ENCODE assay signal across 22 cellular contexts in the genomic region with DNA sequence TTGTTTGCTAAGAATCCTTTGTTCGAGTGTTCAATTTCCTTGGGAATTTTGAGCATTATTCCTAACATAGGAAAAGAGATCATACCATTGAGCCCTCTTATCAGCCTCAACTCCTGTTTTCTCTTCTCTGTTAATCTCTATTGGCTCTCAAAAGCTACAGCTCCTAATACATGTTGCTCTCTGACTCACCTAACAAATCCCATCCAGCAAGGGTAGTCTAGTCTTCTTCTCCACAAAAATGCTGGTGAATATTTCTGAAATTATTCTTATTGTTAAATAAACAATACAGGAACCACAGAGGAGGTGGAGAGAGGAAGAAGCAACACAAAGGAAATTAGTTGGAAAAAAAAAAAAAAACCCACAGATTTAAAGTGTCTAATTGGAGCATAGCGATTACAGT.
DNase-seq lines count a peak whose midpoint lies in the region; ATAC-seq and TF ChIP-seq lines count a peak whose summit lies in the region.
"Had no signal": no experiment of that assay in that cellular context is flagged by ENCODE, and none has a peak within 500 bp of the region (broad histone marks: within the 10 kb centered on the region; RNA-seq: fewer than 3 reads in every experiment).

No MANE protein-coding gene starts in this region.

- H3K4me1 ChIP-seq in SK-N-SH (ENCODE audit: control insufficient read depth in 1 of 2, insufficient read depth in 2 of 2, low read depth in 1 of 2, low read length in 1 of 2) (peaks cover 0 to 12% of the 10 kb centered on the region in 2 experiments; a peak in 1 of 4 replicates), adipocyte (ENCODE audit: control insufficient read depth, insufficient read depth, low read length) (no peaks in the 10 kb centered on the region)

- H3K4me2 ChIP-seq in SK-N-SH: 0 out of 2 replicates have a peak overlapping the region, but pooled peaks have one; percentile 42
- H3K4me2 ChIP-seq: KMS-11 had no signal

- H3K4me3 ChIP-seq in SK-N-SH (ENCODE audit: low read depth in 2 of 2, low read length in 1 of 2) (no peak overlapping the region), adipocyte (ENCODE audit: low read length) (no peak overlapping the region), foreskin fibroblast (ENCODE audit: low read depth in 1 of 2, low read length in 2 of 2) (no peak overlapping the region)

- no peak overlapping the region for H2AFZ ChIP-seq in SK-N-SH (ENCODE audit: low read depth)

- POLR2A ChIA-PET in SK-N-SH (lab: Yijun Ruan, JAX): no interaction called here

- CTCF ChIA-PET in SK-N-SH (lab: Yijun Ruan, JAX): no interaction called here

- H3K27ac ChIP-seq in SK-N-SH (ENCODE audit: low read depth in 2 of 2, low read length in 1 of 2): peak overlapping the region in 1 of 2 experiments; percentile 15; a peak in 2 of 4 replicates
- H3K27ac ChIP-seq: 22Rv1, KMS-11, neutrophil had no signal

- H3K9me3 ChIP-seq in SK-N-SH: no peaks in the 10 kb centered on the region
- H3K9me3 ChIP-seq in adipocyte (ENCODE audit: control insufficient read depth, low read length): no peaks in the 10 kb centered on the region
- H3K9me3 ChIP-seq: neutrophil had no signal

- no peaks in the 10 kb centered on the region for H4K20me1 ChIP-seq in SK-N-SH (ENCODE audit: insufficient read depth)

- TF ChIP-seq EP300 in SK-N-SH (IDR thresholded peaks at IDR 0.05; ENCODE audit: borderline replicate concordance in 1 of 2, low read depth in 1 of 2, low read length in 1 of 2): no peak

- no peak for TF ChIP-seq RAD21 in SK-N-SH (IDR thresholded peaks at IDR 0.05; ENCODE audit: low read length)

- H3K27me3 ChIP-seq in SK-N-SH (ENCODE audit: insufficient read depth) (no peaks in the 10 kb centered on the region), adipocyte (replicated peaks; ENCODE audit: control insufficient read depth, insufficient read depth, low read length) (no peaks in the 10 kb centered on the region)
- H3K27me3 ChIP-seq: neutrophil had no signal

- H3K9ac ChIP-seq in SK-N-SH (no peak overlapping the region), adipocyte (ENCODE audit: low read length) (no peak overlapping the region)
- H3K9ac ChIP-seq: KMS-11 had no signal

- H3K36me3 ChIP-seq in SK-N-SH (replicated peaks in 1 of 2; ENCODE audit: control insufficient read depth in 1 of 2, insufficient read depth in 2 of 2, low read length in 1 of 2) (no peaks in the 10 kb centered on the region), adipocyte (ENCODE audit: control insufficient read depth, insufficient read depth, low read length, severe bottlenecking) (no peaks in the 10 kb centered on the region)
- H3K36me3 ChIP-seq: neutrophil had no signal

- ATAC-seq in SK-N-SH treated with all-trans-retinoic acid at 6 μM for 48 hours (no peak), GM21825 (IDR thresholded peaks at IDR 0.05; ENCODE audit: unreplicated experiment) (no peak), GM18505 (IDR thresholded peaks at IDR 0.05; ENCODE audit: unreplicated experiment) (no peak)
- ATAC-seq: activated naive CD4-positive, alpha-beta T cell treated with anti-CD3 and anti-CD28 coated beads, Interleukin-2, amount 50 U/mL, for 72 hours; sciatic nerve had no signal

- H3F3A ChIP-seq in SK-N-SH (replicated peaks; ENCODE audit: insufficient read depth): peaks cover 7% of the 10 kb centered on the region

- 93% methylated on average over 2 of the region's 2 CpGs for WGBS in SK-N-SH (ENCODE audit: low lambda C conversion rate)

- H3K79me2 ChIP-seq in SK-N-SH (ENCODE audit: insufficient read depth): no peaks in the 10 kb centered on the region

- H3K9me2 ChIP-seq in SK-N-SH: no peaks in the 10 kb centered on the region; the same call in 1 of the 2 replicates

- TF ChIP-seq CTCF in SK-N-SH (IDR thresholded peaks at IDR 0.05): no peak
- TF ChIP-seq CTCF in foreskin fibroblast (IDR thresholded peaks at IDR 0.05; ENCODE audit: low read depth, low read length): no peak

- no peak for TF ChIP-seq POLR2A in GM18505 (IDR thresholded peaks at IDR 0.05; ENCODE audit: borderline replicate concordance, extremely low read depth, insufficient read depth, insufficient read length)

- DNase-seq in SK-N-SH (no peak), adipocyte (ENCODE audit: low read depth) (peak; percentile 56), foreskin fibroblast (peak; percentile 19 to 53), NK-92 (lab: John Stamatoyannopoulos, UW; ENCODE audit: unreplicated experiment) (no peak), NCI-H187 (lab: John Stamatoyannopoulos, UW) (no peak)
- DNase-seq: activated CD4-positive, alpha-beta T cell treated with anti-CD3 and anti-CD28 coated beads for 4 hours; CD8-positive, alpha-beta memory T cell; glutamatergic neuron; midbrain; NCI-H1436 treated with DMSO at 0.1 percent for 48 hours; SHP77; stimulated activated CD4-positive, alpha-beta T cell treated with anti-CD3 and anti-CD28 coated beads, Interleukin-4, amount 100 ng/mL, for 1 hour; stimulated activated CD8-positive, alpha-beta memory T cell treated with anti-CD3 and anti-CD28 coated beads, Interleukin-4, amount 100 ng/mL, for 48 hours; T-helper 9 cell had no signal

TF ChIP-seq in SK-N-SH, 30 proteins besides CTCF, POLR2A, EP300 and RAD21:
- peak; percentile 11; the same call in 1 of the 2 replicates for TF ChIP-seq JUND (IDR thresholded peaks at IDR 0.05)
- no peak for TF ChIP-seq NFIC (IDR thresholded peaks at IDR 0.05; ENCODE audit: borderline replicate concordance)

TF ChIP-seq in SK-N-SH treated with all-trans-retinoic acid at 6 μM for 48 hours, 23 proteins besides CTCF, POLR2A, EP300 and RAD21:
- TF ChIP-seq ARNTL (CRISPR knock-in tag; IDR thresholded peaks at IDR 0.05; ENCODE audit: borderline replicate concordance, low read depth): no peak
- TF ChIP-seq SNAI2 (CRISPR knock-in tag; IDR thresholded peaks at IDR 0.05): no peak
- no peak for TF ChIP-seq TCF4 (CRISPR knock-in tag; IDR thresholded peaks at IDR 0.05; ENCODE audit: borderline replicate concordance)
- TF ChIP-seq PPARA (CRISPR knock-in tag; IDR thresholded peaks at IDR 0.05; ENCODE audit: borderline replicate concordance): no peak
- no peak for TF ChIP-seq ZNF8 (CRISPR knock-in tag; IDR thresholded peaks at IDR 0.05)
- no peak for TF ChIP-seq CSDC2 (CRISPR knock-in tag; IDR thresholded peaks at IDR 0.05)
TF ChIP-seq in SK-N-SH treated with all-trans-retinoic acid at 6 μM for 48 hours: peak in this region for 0.

Comparison
In these comparisons a context has a peak if more than half of its experiments do, and no peak if none do; other contexts are left out.
1. DNase-seq: peak in adipocyte (single experiment) and foreskin fibroblast (2 of 2); none in SK-N-SH (single experiment), NK-92 (single experiment) and NCI-H187 (0 of 2).